In genomic region chr1:213110349-213111300, GRCh38 we compare ENCODE assay signal across 12 cellular contexts. TPM values are rescaled to one million over a fixed set of nuclear protein-coding genes. Genes with fewer than 3 reads are reported as not detected.
DNase-seq lines count a peak whose midpoint lies in the region; ATAC-seq and TF ChIP-seq lines count a peak whose summit lies in the region.
"Had no signal": no experiment of that assay in that cellular context is flagged by ENCODE, and none has a peak within 500 bp of the region (broad histone marks: within the 10 kb centered on the region; RNA-seq: fewer than 3 reads in every experiment).

No MANE protein-coding gene starts in this region.

- no peak for TF ChIP-seq EP300 in stomach (IDR thresholded peaks at IDR 0.05)

- no peak for DNase-seq in central memory CD4-positive, alpha-beta T cell
- DNase-seq in stomach (no peak), NCI-H2227 (lab: John Stamatoyannopoulos, UW; ENCODE audit: unreplicated experiment) (no peak)
- no peak for DNase-seq in stimulated activated naive CD4-positive, alpha-beta T cell treated with Interleukin-2 at 50 U/mL for 16 hours (lab: John Stamatoyannopoulos, UW)
- DNase-seq: activated CD8-positive, alpha-beta memory T cell treated with anti-CD3 and anti-CD28 coated beads, Interleukin-2, amount 50 U/mL, for 48 hours; anterior cingulate cortex; hippocampal formation; NCI-H524 treated with DMSO at 0.1 percent for 48 hours had no signal

- WGBS in stomach, 5 donors, result 47 to 68% (median 57%) methylated on average over 4 of the region's 4 CpGs

- peak overlapping the region; percentile 26 for H3K9ac ChIP-seq in endocrine pancreas (ENCODE audit: control insufficient read depth, insufficient read depth, low read length)

- H3K27ac ChIP-seq in stomach, result no peak overlapping the region

- H3K36me3 ChIP-seq in endocrine pancreas (ENCODE audit: control insufficient read depth, insufficient read depth, low read length) (no peaks in the 10 kb centered on the region), stomach (peaks cover 0 to 10% (median 8%) of the 10 kb centered on the region in 4 donors)

- TF ChIP-seq CTCF in stomach (IDR thresholded peaks at IDR 0.05), result no peak

- H3K27me3 ChIP-seq in endocrine pancreas (ENCODE audit: control insufficient read depth, insufficient read depth, low read length) (no peaks in the 10 kb centered on the region), stomach (no peaks in the 10 kb centered on the region)

- no peak for TF ChIP-seq POLR2A in GM18505 (IDR thresholded peaks at IDR 0.05; ENCODE audit: borderline replicate concordance, extremely low read depth, insufficient read depth, insufficient read length)
- no peak for TF ChIP-seq POLR2A in stomach (IDR thresholded peaks at IDR 0.05)

- H3K4me3 ChIP-seq in endocrine pancreas (ENCODE audit: control insufficient read depth, insufficient read depth, low read length) (peak overlapping the region; percentile 22), stomach (no peak overlapping the region)

- H3K9me3 ChIP-seq in endocrine pancreas (ENCODE audit: control insufficient read depth, low read length) (no peaks in the 10 kb centered on the region), stomach (no peaks in the 10 kb centered on the region)

- peak; percentile 64 for ATAC-seq in GM18505 (IDR thresholded peaks at IDR 0.05; ENCODE audit: unreplicated experiment)
- peak; percentile 92 for ATAC-seq in GM21423 (IDR thresholded peaks at IDR 0.05; ENCODE audit: unreplicated experiment)
- peak; percentile 65 for ATAC-seq in HG03159 (IDR thresholded peaks at IDR 0.05; ENCODE audit: unreplicated experiment)

- intact Hi-C loops in stomach (cut with DNase I; ENCODE audit: low total_unique reads), result no loop called here

- H3K4me1 ChIP-seq in endocrine pancreas (ENCODE audit: control insufficient read depth, insufficient read depth, low read length) (peaks cover 7% of the 10 kb centered on the region), stomach (peaks cover 3 to 15% (median 10%) of the 10 kb centered on the region in 4 donors)

RNA-seq across cellular contexts. Expression of gene RPS6KC1, which starts 59.6 kb away (rescaled TPM):
- 100 to 1,000 TPM in 1 of 5 donors, 10 to 100 TPM in 3, 1 to 10 TPM in 1; 3.8 to 137 (median 24.5) TPM for total RNA-seq in stomach
- polyA plus RNA-seq in stomach, result 1 to 10 TPM; 4.0 to 6.1 (median 5.3) TPM
